16 cellular contexts compared by ENCODE assay signal in genomic region chr1:200337831-200338230, GRCh38.
A peak's percentile ranks its signal among the peaks of the same experiment; 100 is the strongest.
DNase-seq lines count a peak whose midpoint lies in the region; ATAC-seq, FAIRE-seq and TF ChIP-seq lines count a peak whose summit lies in the region.
"Had no signal": no experiment of that assay in that cellular context is flagged by ENCODE, and none has a peak within 500 bp of the region (broad histone marks: within the 10 kb centered on the region; RNA-seq: fewer than 3 reads in every experiment).

No MANE protein-coding gene starts in this region.

- no peak for FAIRE-seq in pancreas (lab: Jason Lieb, UNC)
- FAIRE-seq: TTC549 had no signal

- peak overlapping the region; percentile 63 for H3K4me3 Mint-ChIP-seq in activated B cell treated with CpG ODN at 0.5 μM for 24 hours
- no peak overlapping the region for H3K4me3 Mint-ChIP-seq in progenitor cell of endocrine pancreas (ENCODE audit: low read depth)
- H3K4me3 Mint-ChIP-seq: dendritic cell treated with granulocyte-macrophage colony-stimulating factor and Interleukin-4, amounts not matched to agents 40 ng/mL and 50 ng/mL, for 4 days had no signal

- no peak overlapping the region for H3K27ac ChIP-seq in right cardiac atrium (ENCODE audit: low read length)
- H3K27ac ChIP-seq in pancreas, result no peak overlapping the region
- H3K27ac ChIP-seq: esophagus squamous epithelium, parathyroid adenoma, uterus had no signal

- H3K27ac Mint-ChIP-seq in activated B cell treated with CpG ODN at 0.5 μM for 24 hours (peak overlapping the region; percentile 87), progenitor cell of endocrine pancreas (peak overlapping the region; percentile 0)
- H3K27ac Mint-ChIP-seq: dendritic cell treated with granulocyte-macrophage colony-stimulating factor and Interleukin-4, amounts not matched to agents 40 ng/mL and 50 ng/mL, for 4 days had no signal

- H3K27me3 Mint-ChIP-seq in activated B cell treated with CpG ODN at 0.5 μM for 24 hours (no peaks in the 10 kb centered on the region), progenitor cell of endocrine pancreas (no peaks in the 10 kb centered on the region)
- H3K27me3 Mint-ChIP-seq: dendritic cell treated with granulocyte-macrophage colony-stimulating factor and Interleukin-4, amounts not matched to agents 40 ng/mL and 50 ng/mL, for 4 days had no signal

- CTCF ChIA-PET in activated B cell treated with CpG ODN at 0.5 μM for 24 hours (lab: Charles Lee), result interaction anchor here (1.1 kb wide), 1 partner anchor 10 kb away, joined by 3 read pairs; no protein-coding TSS in a partner anchor

- H3K36me3 Mint-ChIP-seq in activated B cell treated with CpG ODN at 0.5 μM for 24 hours (ENCODE audit: low read depth) (no peaks in the 10 kb centered on the region), progenitor cell of endocrine pancreas (ENCODE audit: insufficient read depth) (no peaks in the 10 kb centered on the region)

- DNase-seq in activated B cell treated with CpG ODN at 0.5 μM for 24 hours (no peak), progenitor cell of endocrine pancreas (ENCODE audit: low spot score, unreplicated experiment) (no peak), right cardiac atrium (no peak), pancreas (no peak)
- DNase-seq: activated effector memory CD4-positive, alpha-beta T cell treated with Interleukin-2 at 50 U/mL for 16 hours; C1 segment of cervical spinal cord; esophagus squamous epithelium; mucosa of descending colon; NCI-H2171 treated with DMSO at 0.1 percent for 48 hours; uterus had no signal

- H3K9me3 ChIP-seq in right cardiac atrium (ENCODE audit: control insufficient read depth, low read length) (no peaks in the 10 kb centered on the region), pancreas (no peaks in the 10 kb centered on the region)
- H3K9me3 ChIP-seq: esophagus squamous epithelium, mucosa of descending colon, uterus had no signal

- H3K4me1 Mint-ChIP-seq in activated B cell treated with CpG ODN at 0.5 μM for 24 hours (peaks cover 37% of the 10 kb centered on the region), progenitor cell of endocrine pancreas (ENCODE audit: low read depth) (peaks cover 20% of the 10 kb centered on the region)

- H3K4me3 ChIP-seq in right cardiac atrium (ENCODE audit: low read length) (no peak overlapping the region), pancreas (no peak overlapping the region)
- H3K4me3 ChIP-seq: esophagus squamous epithelium, mucosa of descending colon, uterus had no signal

- intact Hi-C loops in activated B cell treated with CpG ODN at 0.5 μM for 24 hours (cut with micrococcal nuclease) (loop anchor here (2.0 kb wide), 1 partner anchor 31 kb away; no protein-coding TSS in a partner anchor), right cardiac atrium (cut with DNase I) (no loop called here), pancreas (cut with DNase I) (no loop called here)

- ATAC-seq in GM18511 (IDR thresholded peaks at IDR 0.05; ENCODE audit: unreplicated experiment) (peak; percentile 45), HG03378 (IDR thresholded peaks at IDR 0.05; ENCODE audit: unreplicated experiment) (peak; percentile 40), activated B cell treated with CpG ODN at 0.5 μM for 24 hours (ENCODE audit: low read depth) (peak; percentile 48), right cardiac atrium (no peak), GM18502 (IDR thresholded peaks at IDR 0.05; ENCODE audit: poor library complexity, unreplicated experiment) (no peak), pancreas (no peak)
- ATAC-seq: mucosa of descending colon had no signal

- H3K4me1 ChIP-seq in right cardiac atrium (ENCODE audit: control insufficient read depth, insufficient read depth, low read length) (no peaks in the 10 kb centered on the region), pancreas (no peaks in the 10 kb centered on the region)
- H3K4me1 ChIP-seq: esophagus squamous epithelium, parathyroid adenoma, uterus had no signal

- H3K9me3 Mint-ChIP-seq in activated B cell treated with CpG ODN at 0.5 μM for 24 hours, result no peaks in the 10 kb centered on the region
- no peaks in the 10 kb centered on the region for H3K9me3 Mint-ChIP-seq in progenitor cell of endocrine pancreas (ENCODE audit: low read depth)
- H3K9me3 Mint-ChIP-seq: dendritic cell treated with granulocyte-macrophage colony-stimulating factor and Interleukin-4, amounts not matched to agents 40 ng/mL and 50 ng/mL, for 4 days had no signal

- POLR2A ChIA-PET in activated B cell treated with CpG ODN at 0.5 μM for 24 hours (lab: Charles Lee), result interaction anchor here (1.0 to 1.3 kb wide), 4 partner anchors 26 to 72 kb away, joined by 3 to 4 read pairs (median 4); partner anchors contain the start of gene ZNF281

- 85% methylated on average over 3 of the region's 3 CpGs for WGBS in right cardiac atrium
- WGBS in pancreas, 2 donors, result 92 to 97% methylated on average over 3 of the region's 3 CpGs

- no peaks in the 10 kb centered on the region for H3K36me3 ChIP-seq in pancreas
- H3K36me3 ChIP-seq: esophagus squamous epithelium, uterus had no signal

- TF ChIP-seq CTCF in activated B cell treated with CpG ODN at 0.5 μM for 24 hours (IDR thresholded peaks at IDR 0.05), result no peak
- TF ChIP-seq CTCF in progenitor cell of endocrine pancreas (IDR thresholded peaks at IDR 0.05; ENCODE audit: unreplicated experiment), result no peak
- TF ChIP-seq CTCF in pancreas (IDR thresholded peaks at IDR 0.05), result no peak

- H3K27me3 ChIP-seq in right cardiac atrium (ENCODE audit: control insufficient read depth, insufficient read depth), result no peaks in the 10 kb centered on the region
- H3K27me3 ChIP-seq in pancreas, result no peaks in the 10 kb centered on the region
- H3K27me3 ChIP-seq: esophagus squamous epithelium, uterus had no signal

Comparison
In these comparisons a context has a peak if more than half of its experiments do, and no peak if none do; other contexts are left out.
1. ATAC-seq: peak in GM18511 (single experiment), HG03378 (single experiment) and activated B cell treated with CpG ODN at 0.5 μM for 24 hours (single experiment); none in right cardiac atrium (0 of 2), GM18502 (single experiment) and pancreas (0 of 4).